Comparison of ENCODE assay signal across 11 cellular contexts in the genomic region with DNA sequence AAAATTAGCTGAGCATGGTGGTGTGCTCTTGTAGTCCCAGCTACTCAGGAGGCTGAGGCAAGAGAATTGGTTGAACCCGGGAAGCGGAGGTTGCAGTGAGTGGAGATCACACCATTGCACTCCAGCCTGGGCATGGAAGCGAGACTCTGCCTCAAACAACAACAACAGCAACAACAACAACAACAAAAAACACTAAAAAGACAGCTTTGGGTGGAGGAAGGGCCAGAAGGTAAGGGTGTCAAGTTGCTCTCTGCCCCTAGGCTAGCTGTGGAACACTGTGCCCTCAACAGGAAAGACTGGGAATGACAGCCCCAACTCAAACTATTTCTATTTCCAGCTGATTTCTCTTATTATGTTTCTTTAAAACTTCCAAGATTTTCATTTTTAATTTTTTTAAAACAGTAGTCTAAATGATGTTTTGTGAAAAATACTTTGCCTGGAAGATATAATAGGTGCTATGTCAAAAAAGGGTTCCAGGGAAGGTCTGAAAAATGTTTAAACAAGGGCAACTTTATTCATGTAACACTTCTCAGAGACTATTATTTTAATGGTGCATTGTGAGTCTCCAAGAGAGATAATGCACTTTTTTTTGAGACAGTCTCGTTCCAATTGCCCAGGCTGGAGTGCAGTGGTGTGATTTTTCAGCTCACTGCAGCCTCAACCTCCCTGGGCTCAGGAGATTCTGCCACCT. TPM values are rescaled to one million over a fixed set of nuclear protein-coding genes. Genes with fewer than 3 reads are reported as not detected.
DNase-seq lines count a peak whose midpoint lies in the region; ATAC-seq, FAIRE-seq and TF ChIP-seq lines count a peak whose summit lies in the region.
"Had no signal": no experiment of that assay in that cellular context is flagged by ENCODE, and none has a peak within 500 bp of the region (broad histone marks: within the 10 kb centered on the region; RNA-seq: fewer than 3 reads in every experiment).

No MANE protein-coding gene starts in this region.

- H3K4me1 ChIP-seq in foreskin keratinocyte, result no peaks in the 10 kb centered on the region

- FAIRE-seq in G401.6 (lab: Jason Lieb, UNC), result peak; percentile 73
- FAIRE-seq: pancreas had no signal

- ATAC-seq in foreskin keratinocyte (peak; percentile 92), GM21717 (IDR thresholded peaks at IDR 0.05; ENCODE audit: unreplicated experiment) (no peak), omental fat pad (ENCODE audit: low FRiP score) (no peak)

- no peaks in the 10 kb centered on the region for H3K27me3 ChIP-seq in foreskin keratinocyte
- H3K27me3 ChIP-seq: pancreas, tibial nerve had no signal

- DNase-seq in OCI-M1 (lab: John Stamatoyannopoulos, UW) (peak; percentile 64), foreskin keratinocyte (peak in 1 of 2 donors; percentile 7), hippocampal formation (lab: John Stamatoyannopoulos, UW) (no peak), NCI-H510A (lab: John Stamatoyannopoulos, UW) (no peak), omental fat pad (ENCODE audit: low spot score) (no peak)
- DNase-seq: pancreas had no signal

- peak; percentile 71 for TF ChIP-seq CTCF in 22Rv1 (IDR thresholded peaks at IDR 0.05)
- peak; percentile 62 for TF ChIP-seq CTCF in foreskin keratinocyte (conservative IDR thresholded peaks at IDR 0.05)
- no peak for TF ChIP-seq CTCF in omental fat pad (IDR thresholded peaks at IDR 0.05)

- no peak overlapping the region for H3K27ac ChIP-seq in 22Rv1
- no peak overlapping the region for H3K27ac ChIP-seq in foreskin keratinocyte
- H3K27ac ChIP-seq: tibial nerve, VCaP had no signal

RNA-seq across cellular contexts. Expression of a gene that starts 29.9 kb away (rescaled TPM):
- 71.6 and 72.9 TPM in 2 replicates for total RNA-seq in foreskin keratinocyte
- 20.0 and 23.7 TPM in 2 replicates for polyA plus RNA-seq in foreskin keratinocyte
- total RNA-seq in omental fat pad, result 100 to 1,000 TPM in 2 of 4 donors, 10 to 100 TPM in 2; 83.9 to 123 (median 99.1) TPM

Comparison
In these comparisons a context has a peak if more than half of its experiments do, and no peak if none do; other contexts are left out.
1. CTCF ChIP-seq: peak in 22Rv1 (single experiment) and foreskin keratinocyte (single experiment); none in omental fat pad (0 of 3).